ENCODE assay signal across 8 cellular contexts in the genomic region with DNA sequence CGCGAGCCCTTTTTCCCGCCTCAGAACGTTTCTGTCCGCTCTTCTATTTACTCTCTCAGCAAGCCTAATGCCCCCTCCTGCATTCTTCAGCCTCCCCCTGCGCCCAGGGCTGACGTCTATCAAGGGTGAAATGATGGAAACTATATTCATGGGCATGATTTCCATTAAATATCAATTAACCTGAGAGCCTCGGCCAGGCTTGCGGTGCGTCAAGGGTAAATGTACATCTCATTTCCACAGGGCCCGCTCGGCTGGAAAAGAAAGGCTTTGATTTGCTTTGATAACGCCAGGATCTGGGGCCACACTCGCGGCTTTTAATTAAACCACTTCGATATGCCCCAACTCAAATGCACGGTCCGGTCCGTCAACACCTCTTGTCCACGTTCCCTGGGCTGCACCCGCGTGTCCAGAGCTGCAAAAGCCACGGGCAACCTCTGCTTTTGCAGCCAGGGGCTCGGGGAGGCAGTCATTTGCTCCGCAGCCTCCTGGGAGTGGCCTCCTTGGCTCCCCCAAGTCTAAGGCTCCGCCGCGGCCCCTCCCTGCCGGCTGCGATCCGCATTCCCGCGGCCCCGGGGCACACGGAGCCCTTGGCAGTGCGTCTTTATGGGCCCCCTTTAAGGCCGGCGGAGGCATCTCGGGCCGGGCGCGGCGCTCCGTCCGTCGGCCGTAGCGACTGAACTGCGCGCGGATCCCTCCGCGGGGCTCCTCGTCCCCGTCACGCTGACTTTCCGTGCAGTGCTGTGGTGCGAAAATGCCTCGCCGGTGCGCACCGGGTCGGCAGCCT. TPM values are rescaled to one million over a fixed set of nuclear protein-coding genes. Genes with fewer than 3 reads are reported as not detected.
A peak's percentile ranks its signal among the peaks of the same experiment; 100 is the strongest.
DNase-seq lines count a peak whose midpoint lies in the region; ATAC-seq and TF ChIP-seq lines count a peak whose summit lies in the region.

A gene (plus strand): TSS at position 693 of the 784 bp plus-strand sequence. CDS start 662 bp downstream, outside the sequence.

- intact Hi-C loops in A673 (cut with micrococcal nuclease; ENCODE audit: unreplicated experiment) = loop anchor here (2.0 to 10.0 kb wide), 5 partner anchors 423 to 1626 kb away; no protein-coding TSS in a partner anchor
- intact Hi-C loops in HCT116 (cut with micrococcal nuclease) = loop anchor here (5.0 kb wide), 3 partner anchors 703 to 1628 kb away; no protein-coding TSS in a partner anchor
- intact Hi-C loops in ovary (cut with DNase I) = loop anchor here (5.0 to 10.0 kb wide), 5 partner anchors 423 to 1033 kb away; no protein-coding TSS in a partner anchor

- H3K9me3 ChIP-seq in A673 (ENCODE audit: low read depth, low read length, poor library complexity, severe bottlenecking) = no peaks in the 10 kb centered on the region
- H3K9me3 ChIP-seq in HCT116 (ENCODE audit: control insufficient read depth in 1 of 2, insufficient read depth in 1 of 2, low read depth in 1 of 2, low read length in 2 of 2) = no peaks in the 10 kb centered on the region
- H3K9me3 ChIP-seq in ovary = no peaks in the 10 kb centered on the region
- no peaks in the 10 kb centered on the region for H3K9me3 ChIP-seq in Karpas-422 (ENCODE audit: low read length)

- H3K4me1 Mint-ChIP-seq in T-cell = peaks cover 23 to 43% (median 34%) of the 10 kb centered on the region in 3 donors

- H3K9ac ChIP-seq in HCT116 (ENCODE audit: low read length) = peak within 1 kb of the TSS; percentile 32
- H3K9ac ChIP-seq in Karpas-422 (ENCODE audit: low read length) = no peak within 1 kb of the TSS

- RAD21 ChIA-PET in HCT116 (lab: Charles Lee; ENCODE audit: low non-redundant PET in 1 of 2, low total read pairs in 2 of 2, uncharacterized antibody in 2 of 2, unreplicated experiment in 2 of 2) = no interaction called here

- H3K79me2 ChIP-seq in HCT116 (ENCODE audit: insufficient read depth, low read length) (no peaks in the 10 kb centered on the region), Karpas-422 (ENCODE audit: low read length) (no peaks in the 10 kb centered on the region)

- CTCF ChIA-PET in A673 (lab: Charles Lee) = interaction anchor here (1.0 to 1.3 kb wide), 3 partner anchors 10 to 1019 kb away, joined by 6 to 7 read pairs (median 7); no protein-coding TSS in a partner anchor
- CTCF ChIA-PET in HCT116 (lab: Charles Lee) = interaction anchor here (2.8 to 3.7 kb wide), 4 partner anchors 11 to 1020 kb away, joined by 15 to 36 read pairs (median 27); no protein-coding TSS in a partner anchor
- CTCF ChIA-PET in T-cell (lab: Charles Lee) = interaction anchor here in 1 of 2 donors (3.1 to 4.3 kb wide), 2 partner anchors 326 to 425 kb away, joined by 21 to 64 read pairs; no protein-coding TSS in a partner anchor

- no peak for TF ChIP-seq EP300 in ovary (IDR thresholded peaks at IDR 0.05)

- no peaks in the 10 kb centered on the region for H3K9me2 ChIP-seq in HCT116 (ENCODE audit: insufficient read depth)
- no peaks in the 10 kb centered on the region for H3K9me2 ChIP-seq in Karpas-422 (replicated peaks; ENCODE audit: insufficient read depth, low read length)

- peak within 1 kb of the TSS; percentile 84 for H3K4me2 ChIP-seq in HCT116 (ENCODE audit: low read length)
- no peak within 1 kb of the TSS for H3K4me2 ChIP-seq in Karpas-422 (ENCODE audit: low read depth, low read length, poor library complexity, severe bottlenecking)

- H3K27me3 Mint-ChIP-seq in T-cell = peaks cover 81 to 85% of the 10 kb centered on the region in 2 donors

- H3K27ac ChIP-seq in A673 (ENCODE audit: low read depth, low read length, poor library complexity, severe bottlenecking) = peak within 1 kb of the TSS; percentile 98
- H3K27ac ChIP-seq in HCT116 (ENCODE audit: low read depth, low read length) = peak within 1 kb of the TSS; percentile 69
- H3K27ac ChIP-seq in ovary = peak within 1 kb of the TSS; percentile 94 to 99
- no peak within 1 kb of the TSS for H3K27ac ChIP-seq in Karpas-422 (ENCODE audit: low read length)

- H3K36me3 Mint-ChIP-seq in T-cell = no peaks in the 10 kb centered on the region

- TF ChIP-seq POLR2A in HCT116 (IDR thresholded peaks at IDR 0.05; ENCODE audit: borderline replicate concordance, extremely low read depth, insufficient read depth, insufficient read length) = no peak
- peak; percentile 69 for TF ChIP-seq POLR2A in ovary (IDR thresholded peaks at IDR 0.05)

- no peak for TF ChIP-seq RAD21 in HCT116 (IDR thresholded peaks at IDR 0.05; ENCODE audit: low read depth)

- POLR2A ChIA-PET in A673 (lab: Charles Lee; ENCODE audit: low non-redundant PET) = no interaction called here
- POLR2A ChIA-PET in HCT116 (lab: Charles Lee) = no interaction called here
- POLR2A ChIA-PET in T-cell (lab: Charles Lee) = no interaction called here

- no peaks in the 10 kb centered on the region for H3K9me3 Mint-ChIP-seq in T-cell

- DNase-seq in A673 (ENCODE audit: low spot score) = peak; percentile 96
- peak; percentile 59 for DNase-seq in HCT116 (ENCODE audit: low read depth, low spot score)
- DNase-seq in T-cell = peak in 1 of 34 experiments; percentile 11
- DNase-seq in fibroblast of mammary gland (ENCODE audit: low read depth) = peak; percentile 88
- peak; percentile 90 to 94 (median 91) for DNase-seq in ovary
- DNase-seq in Karpas-422 = no peak
- no peak for DNase-seq in GF-D8 (lab: John Stamatoyannopoulos, UW)
- no peak for DNase-seq in HuH-7.5 (ENCODE audit: low spot score)

- BruUV-seq in A673 (replicated peaks; lab: Mats Ljungman, UMichigan) (TSS peak; percentile 14), HCT116 (replicated peaks; lab: Mats Ljungman, UMichigan) (no TSS peak)

- H3K36me3 ChIP-seq in A673 (ENCODE audit: insufficient read depth, low read length, poor library complexity, severe bottlenecking) (peaks cover 12% of the 10 kb centered on the region), HCT116 (ENCODE audit: control insufficient read depth in 1 of 2, insufficient read depth in 2 of 2, low read length in 2 of 2) (no peaks in the 10 kb centered on the region), ovary (no peaks in the 10 kb centered on the region), Karpas-422 (ENCODE audit: insufficient read depth, low read length) (no peaks in the 10 kb centered on the region)

- H4K20me1 ChIP-seq in HCT116 (ENCODE audit: insufficient read depth) (no peaks in the 10 kb centered on the region), Karpas-422 (ENCODE audit: insufficient read depth, low read depth, low read length) (no peaks in the 10 kb centered on the region)

- peak within 1 kb of the TSS; percentile 62 for H3K4me3 ChIP-seq in A673 (ENCODE audit: low read depth, low read length, poor library complexity, severe bottlenecking)
- H3K4me3 ChIP-seq in HCT116 (replicated peaks in 1 of 2; ENCODE audit: low read depth in 1 of 2, low read length in 2 of 2) = peak within 1 kb of the TSS; percentile 40 to 58
- peak within 1 kb of the TSS; percentile 71 for H3K4me3 ChIP-seq in fibroblast of mammary gland (ENCODE audit: control insufficient read depth, low read depth, low read length)
- H3K4me3 ChIP-seq in ovary = peak within 1 kb of the TSS; percentile 55
- no peak within 1 kb of the TSS for H3K4me3 ChIP-seq in Karpas-422 (ENCODE audit: low read length)

- WGBS in ovary, 3 donors = 0 to 1% (median 0%) methylated on average over 43 to 63 of the region's 63 CpGs

- H3K27me3 ChIP-seq in A673 (replicated peaks; ENCODE audit: insufficient read depth, low read depth, low read length, poor library complexity) (no peaks in the 10 kb centered on the region), HCT116 (ENCODE audit: insufficient read depth, low read length) (no peaks in the 10 kb centered on the region), ovary (no peaks in the 10 kb centered on the region), Karpas-422 (ENCODE audit: low read length) (no peaks in the 10 kb centered on the region)

- H2AFZ ChIP-seq in HCT116 (ENCODE audit: low read depth, low read length, poor library complexity, severe bottlenecking) = peak within 1 kb of the TSS; percentile 96
- H2AFZ ChIP-seq in Karpas-422 (ENCODE audit: low read length) = no peak within 1 kb of the TSS

- peak; percentile 62 for ATAC-seq in HCT116
- ATAC-seq in T-cell (replicated peaks in 1 of 4) = peak in 2 of 4 experiments; percentile 14 to 15

- no peak for TF ChIP-seq CTCF in A673 (conservative IDR thresholded peaks at IDR 0.05; ENCODE audit: low read depth, low read length)
- TF ChIP-seq CTCF in HCT116 (IDR thresholded peaks at IDR 0.05 in 2 of 3, conservative IDR thresholded peaks at IDR 0.05 in 1 of 3; ENCODE audit: borderline replicate concordance in 1 of 3, insufficient read depth in 1 of 3, low read depth in 2 of 3, low read length in 2 of 3) = no peak
- no peak for TF ChIP-seq CTCF in fibroblast of mammary gland (conservative IDR thresholded peaks at IDR 0.05; ENCODE audit: control insufficient read depth, insufficient read depth, low read depth, low read length)
- peak in 2 of 3 donors; percentile 22 to 25 for TF ChIP-seq CTCF in ovary (IDR thresholded peaks at IDR 0.05)

- H3K4me3 Mint-ChIP-seq in T-cell = peak within 1 kb of the TSS; percentile 34 to 77 (median 43)

- H3K4me1 ChIP-seq in A673 (ENCODE audit: insufficient read depth, low read length, poor library complexity, severe bottlenecking) (peaks cover 53% of the 10 kb centered on the region), HCT116 (ENCODE audit: control insufficient read depth in 1 of 2, insufficient read depth in 2 of 2, low read length in 2 of 2) (peaks cover 6 to 17% of the 10 kb centered on the region in 2 experiments; a peak in 3 of 4 replicates), ovary (ENCODE audit: insufficient read depth) (peaks cover 9% of the 10 kb centered on the region), Karpas-422 (ENCODE audit: low read length) (peaks cover 10% of the 10 kb centered on the region)

- H3K27ac Mint-ChIP-seq in T-cell = peak within 1 kb of the TSS in 1 of 2 donors; percentile 65

TF ChIP-seq in HCT116, 20 proteins besides CTCF, POLR2A, EP300 and RAD21 (continues in another document):
- TF ChIP-seq, protein P1, sequence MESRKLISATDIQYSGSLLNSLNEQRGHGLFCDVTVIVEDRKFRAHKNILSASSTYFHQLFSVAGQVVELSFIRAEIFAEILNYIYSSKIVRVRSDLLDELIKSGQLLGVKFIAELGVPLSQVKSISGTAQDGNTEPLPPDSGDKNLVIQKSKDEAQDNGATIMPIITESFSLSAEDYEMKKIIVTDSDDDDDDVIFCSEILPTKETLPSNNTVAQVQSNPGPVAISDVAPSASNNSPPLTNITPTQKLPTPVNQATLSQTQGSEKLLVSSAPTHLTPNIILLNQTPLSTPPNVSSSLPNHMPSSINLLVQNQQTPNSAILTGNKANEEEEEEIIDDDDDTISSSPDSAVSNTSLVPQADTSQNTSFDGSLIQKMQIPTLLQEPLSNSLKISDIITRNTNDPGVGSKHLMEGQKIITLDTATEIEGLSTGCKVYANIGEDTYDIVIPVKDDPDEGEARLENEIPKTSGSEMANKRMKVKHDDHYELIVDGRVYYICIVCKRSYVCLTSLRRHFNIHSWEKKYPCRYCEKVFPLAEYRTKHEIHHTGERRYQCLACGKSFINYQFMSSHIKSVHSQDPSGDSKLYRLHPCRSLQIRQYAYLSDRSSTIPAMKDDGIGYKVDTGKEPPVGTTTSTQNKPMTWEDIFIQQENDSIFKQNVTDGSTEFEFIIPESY (IDR thresholded peaks at IDR 0.05; ENCODE audit: extremely low read depth, insufficient replicate concordance, low read length) = no peak

RNA-seq across cellular contexts. Expression of the gene that starts here (rescaled TPM):
- total RNA-seq in A673 (2021) = 56.8 and 61.9 TPM in 2 replicates
- 6.0 TPM for total RNA-seq in HCT116 (2021; ENCODE audit: unreplicated experiment)
- 2.3 and 3.0 TPM in 2 replicates for polyA plus RNA-seq in HCT116 (2012)
- not detected for total RNA-seq in T-cell
- 10 to 100 TPM; 29.2 to 46.8 (median 33.1) TPM for total RNA-seq in ovary
- 10 to 100 TPM; 36.9 to 50.6 TPM for polyA plus RNA-seq in ovary
- total RNA-seq in Karpas-422 (2014; rRNA removed; shearing (Covaris generic); ENCODE audit: low replicate concordance) = not detected in 2 replicates

Comparison
In these comparisons a context has a peak if more than half of its experiments do, and no peak if none do; other contexts are left out.
1. DNase-seq: peak in A673 (single experiment), HCT116 (single experiment), fibroblast of mammary gland (single experiment) and ovary (5 of 5); none in Karpas-422 (single experiment), GF-D8 (single experiment) and HuH-7.5 (single experiment).
2. CTCF ChIP-seq: peak in ovary (2 of 3); none in A673 (single experiment), HCT116 (0 of 3) and fibroblast of mammary gland (single experiment).